Comparison of ENCODE assay signal across 1 cellular context in genomic region chr5:141597394-141597793, GRCh38.
TF ChIP-seq lines count a peak whose summit lies in the region.

No MANE protein-coding gene starts in this region.

TF ChIP-seq in GM12878, 131 proteins besides CTCF, POLR2A, EP300 and RAD21:
- TF ChIP-seq SPI1 (IDR thresholded peaks at IDR 0.05; ENCODE audit: borderline replicate concordance, insufficient read depth, low read depth, low read length) (peak; percentile 76), IKZF1 (conservative IDR thresholded peaks at IDR 0.05) (peak; percentile 72), POU2F2 (IDR thresholded peaks at IDR 0.05; ENCODE audit: borderline replicate concordance, low read depth, low read length) (no peak), TARDBP (IDR thresholded peaks at IDR 0.05; ENCODE audit: borderline replicate concordance) (no peak), NFIC (IDR thresholded peaks at IDR 0.05; ENCODE audit: low read depth, low read length) (0 out of 2 replicates have a peak, but pooled peaks have one; percentile 37), RUNX3 (IDR thresholded peaks at IDR 0.05; ENCODE audit: low read length) (0 out of 2 replicates have a peak, but pooled peaks have one; percentile 6), EED (IDR thresholded peaks at IDR 0.05; ENCODE audit: low read depth) (peak; percentile 81), RELB (IDR thresholded peaks at IDR 0.05; ENCODE audit: low read depth) (0 out of 2 replicates have a peak, but pooled peaks have one; percentile 32), JUNB (IDR thresholded peaks at IDR 0.05) (0 out of 2 replicates have a peak, but pooled peaks have one; percentile 11), CBX5 (IDR thresholded peaks at IDR 0.05; ENCODE audit: low read depth) (no peak), ETV6 (conservative IDR thresholded peaks at IDR 0.05 in 1 of 2, IDR thresholded peaks at IDR 0.05 in 1 of 2; ENCODE audit: borderline replicate concordance in 1 of 2, low read depth in 1 of 2) (peak in 1 of 2 experiments; percentile 87; a peak in 2 of 4 replicates), ZNF217 (IDR thresholded peaks at IDR 0.05) (no peak), BCL11A (IDR thresholded peaks at IDR 0.05; ENCODE audit: low read depth, low read length) (0 out of 2 replicates have a peak, but pooled peaks have one; percentile 18), PKNOX1 (IDR thresholded peaks at IDR 0.05) (peak; percentile 53; the same call in 1 of the 2 replicates), IKZF2 (IDR thresholded peaks at IDR 0.05) (peak; percentile 74; a peak in 3 of 4 replicates)
- TF ChIP-seq, protein P1, sequence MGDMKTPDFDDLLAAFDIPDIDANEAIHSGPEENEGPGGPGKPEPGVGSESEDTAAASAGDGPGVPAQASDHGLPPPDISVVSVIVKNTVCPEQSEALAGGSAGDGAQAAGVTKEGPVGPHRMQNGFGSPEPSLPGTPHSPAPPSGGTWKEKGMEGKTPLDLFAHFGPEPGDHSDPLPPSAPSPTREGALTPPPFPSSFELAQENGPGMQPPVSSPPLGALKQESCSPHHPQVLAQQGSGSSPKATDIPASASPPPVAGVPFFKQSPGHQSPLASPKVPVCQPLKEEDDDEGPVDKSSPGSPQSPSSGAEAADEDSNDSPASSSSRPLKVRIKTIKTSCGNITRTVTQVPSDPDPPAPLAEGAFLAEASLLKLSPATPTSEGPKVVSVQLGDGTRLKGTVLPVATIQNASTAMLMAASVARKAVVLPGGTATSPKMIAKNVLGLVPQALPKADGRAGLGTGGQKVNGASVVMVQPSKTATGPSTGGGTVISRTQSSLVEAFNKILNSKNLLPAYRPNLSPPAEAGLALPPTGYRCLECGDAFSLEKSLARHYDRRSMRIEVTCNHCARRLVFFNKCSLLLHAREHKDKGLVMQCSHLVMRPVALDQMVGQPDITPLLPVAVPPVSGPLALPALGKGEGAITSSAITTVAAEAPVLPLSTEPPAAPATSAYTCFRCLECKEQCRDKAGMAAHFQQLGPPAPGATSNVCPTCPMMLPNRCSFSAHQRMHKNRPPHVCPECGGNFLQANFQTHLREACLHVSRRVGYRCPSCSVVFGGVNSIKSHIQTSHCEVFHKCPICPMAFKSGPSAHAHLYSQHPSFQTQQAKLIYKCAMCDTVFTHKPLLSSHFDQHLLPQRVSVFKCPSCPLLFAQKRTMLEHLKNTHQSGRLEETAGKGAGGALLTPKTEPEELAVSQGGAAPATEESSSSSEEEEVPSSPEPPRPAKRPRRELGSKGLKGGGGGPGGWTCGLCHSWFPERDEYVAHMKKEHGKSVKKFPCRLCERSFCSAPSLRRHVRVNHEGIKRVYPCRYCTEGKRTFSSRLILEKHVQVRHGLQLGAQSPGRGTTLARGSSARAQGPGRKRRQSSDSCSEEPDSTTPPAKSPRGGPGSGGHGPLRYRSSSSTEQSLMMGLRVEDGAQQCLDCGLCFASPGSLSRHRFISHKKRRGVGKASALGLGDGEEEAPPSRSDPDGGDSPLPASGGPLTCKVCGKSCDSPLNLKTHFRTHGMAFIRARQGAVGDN (IDR thresholded peaks at IDR 0.05) = no peak
